Comparison of ENCODE assay signal across 7 cellular contexts in genomic region chr3:31532587-31533168, GRCh38. TPM values are rescaled to one million over a fixed set of nuclear protein-coding genes. Genes with fewer than 3 reads are reported as not detected.
DNase-seq lines count a peak whose midpoint lies in the region; ATAC-seq and TF ChIP-seq lines count a peak whose summit lies in the region.

Gene STT3B, plus strand, starts transcription at chr3:31532925. Its CDS starts 74 bp downstream, at chr3:31532999.

- peak; percentile 44 for DNase-seq in HFF-Myc (ENCODE audit: extremely low read depth, low read depth)
- DNase-seq in MV-4-11 (lab: John Stamatoyannopoulos, UW), result peak; percentile 83
- peak; percentile 94 for DNase-seq in UCSD-AML1 (lab: John Stamatoyannopoulos, UW; ENCODE audit: unreplicated experiment)
- peak; percentile 76 for DNase-seq in cerebellum (ENCODE audit: low spot score)
- DNase-seq in stimulated activated CD4-positive, alpha-beta T cell treated with anti-CD3 and anti-CD28 coated beads, Interleukin-1b, Interleukin-23, amount 100 ng/mL, for 48 hours, result peak; percentile 86

- H3K4me3 ChIP-seq in HFF-Myc (replicated peaks; ENCODE audit: low read depth, low read length), result peak within 1 kb of the TSS; percentile 72

- H3K27ac ChIP-seq in layer of hippocampus (ENCODE audit: low read depth, low read length), result peak within 1 kb of the TSS; percentile 100

- no peaks in the 10 kb centered on the region for H3K27me3 ChIP-seq in layer of hippocampus (ENCODE audit: control insufficient read depth, insufficient read depth, low read length)

- ATAC-seq in GM18498 (IDR thresholded peaks at IDR 0.05; ENCODE audit: unreplicated experiment), result peak; percentile 60

- TF ChIP-seq CTCF in HFF-Myc (IDR thresholded peaks at IDR 0.05; ENCODE audit: low read depth, low read length, missing control alignments), result no peak

RNA-seq across cellular contexts. Expression of gene STT3B, which starts in this region (rescaled TPM):
- 95.2 TPM for total RNA-seq in cerebellum

Comparison
In these comparisons a context has a peak if more than half of its experiments do, and no peak if none do; other contexts are left out.
1. Peak in every context shown above with its lines: DNase-seq, ATAC-seq, H3K4me3 ChIP-seq and H3K27ac ChIP-seq.
2. DNase-seq: peak in every context shown above with its lines; median percentile 94 in UCSD-AML1; 86 in stimulated activated CD4-positive, alpha-beta T cell treated with anti-CD3 and anti-CD28 coated beads, Interleukin-1b, Interleukin-23, amount 100 ng/mL, for 48 hours; 83 in MV-4-11; 76 in cerebellum; 44 in HFF-Myc.